Comparison of ENCODE assay signal across 2 cellular contexts in genomic region chr15:96072821-96073220, GRCh38.
TF ChIP-seq lines count a peak whose summit lies in the region.

No MANE protein-coding gene starts in this region.

TF ChIP-seq in HepG2, 621 proteins besides CTCF, POLR2A, EP300 and RAD21:
- TF ChIP-seq NCOA1 (CRISPR knock-in tag; IDR thresholded peaks at IDR 0.05) (no peak), STAG1 (CRISPR knock-in tag; IDR thresholded peaks at IDR 0.05) (peak; percentile 33; the same call in 1 of the 2 replicates), HDAC1 (CRISPR knock-in tag; IDR thresholded peaks at IDR 0.05) (no peak), SMC3 (IDR thresholded peaks at IDR 0.05; ENCODE audit: low read length) (peak; percentile 4; the same call in 1 of the 2 replicates), SAP130 (CRISPR knock-in tag; IDR thresholded peaks at IDR 0.05; ENCODE audit: low read depth) (no peak)

TF ChIP-seq in H1, 55 proteins besides CTCF, POLR2A, EP300 and RAD21:
- TF ChIP-seq CBX5 (IDR thresholded peaks at IDR 0.05; ENCODE audit: low read depth, low read length) (no peak), TEAD4 (IDR thresholded peaks at IDR 0.05; ENCODE audit: low read depth, low read length) (no peak), CBX8 (IDR thresholded peaks at IDR 0.05; ENCODE audit: borderline replicate concordance, low read depth, low read length) (no peak), POLR2AphosphoS5 (IDR thresholded peaks at IDR 0.05; ENCODE audit: low read depth, low read length) (no peak), KDM1A (IDR thresholded peaks at IDR 0.05; ENCODE audit: borderline replicate concordance, low read length) (no peak), SIX5 (IDR thresholded peaks at IDR 0.05; ENCODE audit: low read depth, low read length) (no peak), SP4 (IDR thresholded peaks at IDR 0.05; ENCODE audit: low read length) (no peak), MAFK (IDR thresholded peaks at IDR 0.05; ENCODE audit: low read depth, low read length) (no peak), USF2 (IDR thresholded peaks at IDR 0.05; ENCODE audit: low read length) (no peak), SP1 (IDR thresholded peaks at IDR 0.05; ENCODE audit: low read depth, low read length) (no peak), SP2 (IDR thresholded peaks at IDR 0.05; ENCODE audit: low read length) (no peak), KDM5A (IDR thresholded peaks at IDR 0.05; ENCODE audit: low read length) (no peak), TBP (IDR thresholded peaks at IDR 0.05; ENCODE audit: low read depth, low read length) (no peak), BCL11A (IDR thresholded peaks at IDR 0.05; ENCODE audit: low read depth in 2 of 2, low read length in 2 of 2) (no peak), ATF2 (IDR thresholded peaks at IDR 0.05; ENCODE audit: low read length) (no peak), EZH2 (IDR thresholded peaks at IDR 0.05; ENCODE audit: low read depth, low read length, severe bottlenecking) (no peak), NRF1 (IDR thresholded peaks at IDR 0.05; ENCODE audit: low read depth, low read length) (no peak)
